ENCODE assay signal across 9 cellular contexts in the genomic region with DNA sequence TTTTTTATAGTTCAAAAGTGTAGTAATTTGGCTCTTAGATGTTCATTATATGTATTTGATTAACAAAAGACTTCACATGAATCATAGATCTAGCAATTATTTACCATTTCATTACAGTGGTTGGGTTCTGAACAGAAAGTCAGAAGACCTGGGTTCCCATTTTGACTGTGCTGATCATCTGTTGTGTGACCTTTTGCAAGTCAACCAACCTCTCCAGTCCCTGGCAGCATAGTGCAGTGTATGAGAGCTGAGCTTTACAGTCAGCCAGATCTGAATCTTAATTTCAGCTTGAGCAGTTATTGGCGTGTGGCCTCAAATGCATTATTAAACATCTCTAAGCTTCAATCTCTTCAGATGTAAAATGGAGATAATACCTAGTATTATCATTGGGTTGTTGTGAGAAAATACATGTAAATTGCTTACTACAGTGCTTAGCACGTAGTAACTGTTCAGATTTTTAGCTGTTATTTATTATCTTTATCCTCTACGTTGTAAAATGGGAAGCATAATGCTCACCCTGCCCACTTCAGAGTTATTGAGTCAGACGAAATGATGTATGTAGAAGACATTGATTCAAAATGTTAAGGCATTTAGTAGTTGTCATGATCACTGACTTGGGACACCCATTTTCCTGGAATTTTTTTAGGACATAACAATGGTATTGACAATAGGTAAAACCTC.
DNase-seq lines count a peak whose midpoint lies in the region; ATAC-seq and TF ChIP-seq lines count a peak whose summit lies in the region.
"Had no signal": no experiment of that assay in that cellular context is flagged by ENCODE, and none has a peak within 500 bp of the region (broad histone marks: within the 10 kb centered on the region; RNA-seq: fewer than 3 reads in every experiment).

No MANE protein-coding gene starts in this region.

- TF ChIP-seq POLR2A in GM15510 (IDR thresholded peaks at IDR 0.05; ENCODE audit: borderline replicate concordance, extremely low read depth, insufficient read length) = peak; percentile 33

- H3K79me2 ChIP-seq in MM.1S (ENCODE audit: low read length) (peaks cover 44% of the 10 kb centered on the region), smooth muscle cell (ENCODE audit: low read depth) (peaks cover 7% of the 10 kb centered on the region)

- TF ChIP-seq CTCF in MM.1S (IDR thresholded peaks at IDR 0.05; ENCODE audit: low read length) (no peak), smooth muscle cell (IDR thresholded peaks at IDR 0.05; ENCODE audit: borderline replicate concordance, insufficient read depth, poor library complexity, severe bottlenecking) (no peak)

- peak overlapping the region; percentile 78 for H3K4me3 ChIP-seq in MM.1S (ENCODE audit: low read length)
- H3K4me3 ChIP-seq in duodenal mucosa (ENCODE audit: low read depth in 1 of 2, low read length in 2 of 2) = peak overlapping the region; percentile 61 to 66
- H3K4me3 ChIP-seq in smooth muscle cell = peak overlapping the region; percentile 48
- H3K4me3 ChIP-seq: K562 had no signal

- H3K4me2 ChIP-seq in MM.1S (ENCODE audit: low read depth, low read length) (peak overlapping the region; percentile 95), smooth muscle cell (peak overlapping the region; percentile 88)

- DNase-seq in MM.1S (peak; percentile 53), smooth muscle cell (lab: John Stamatoyannopoulos, UW; ENCODE audit: unreplicated experiment) (no peak), NCI-H2171 treated with DMSO at 0.1 percent for 48 hours (lab: John Stamatoyannopoulos, UW) (no peak), putamen (ENCODE audit: low spot score) (no peak), NCI-H1436 (lab: John Stamatoyannopoulos, UW) (no peak)

- H3F3A ChIP-seq in MM.1S (ENCODE audit: insufficient read depth, low read length) (peaks cover 52% of the 10 kb centered on the region), smooth muscle cell (ENCODE audit: low read depth) (peaks cover 8% of the 10 kb centered on the region)

- no peaks in the 10 kb centered on the region for H3K27me3 ChIP-seq in MM.1S (replicated peaks; ENCODE audit: insufficient read depth, low read length)
- H3K27me3 ChIP-seq in duodenal mucosa (ENCODE audit: control insufficient read depth in 1 of 2, insufficient read depth in 2 of 2, low read length in 2 of 2) = no peaks in the 10 kb centered on the region
- H3K27me3 ChIP-seq in smooth muscle cell (ENCODE audit: low read depth) = no peaks in the 10 kb centered on the region

- H3K9me2 ChIP-seq in MM.1S (replicated peaks; ENCODE audit: insufficient read depth, low read length) = no peaks in the 10 kb centered on the region

- 0 out of 2 replicates have a peak, but pooled peaks cover 6% of the 10 kb centered on the region for H3K36me3 ChIP-seq in MM.1S (replicated peaks; ENCODE audit: insufficient read depth, low read length)
- H3K36me3 ChIP-seq in duodenal mucosa (ENCODE audit: control insufficient read depth in 1 of 2, insufficient read depth in 2 of 2, low read length in 2 of 2) = peaks cover 45 to 51% of the 10 kb centered on the region in 2 donors
- H3K36me3 ChIP-seq in smooth muscle cell (ENCODE audit: low read depth) = no peaks in the 10 kb centered on the region

- H4K20me1 ChIP-seq in MM.1S (ENCODE audit: insufficient read depth, low read length) (no peaks in the 10 kb centered on the region), smooth muscle cell (ENCODE audit: low read depth) (no peaks in the 10 kb centered on the region)

- no peaks in the 10 kb centered on the region for H3K9me3 ChIP-seq in MM.1S (replicated peaks; ENCODE audit: insufficient read depth, low read length)
- H3K9me3 ChIP-seq in duodenal mucosa (ENCODE audit: control insufficient read depth in 1 of 2, low read length in 2 of 2) = no peaks in the 10 kb centered on the region
- H3K9me3 ChIP-seq in smooth muscle cell (replicated peaks; ENCODE audit: low read depth) = no peaks in the 10 kb centered on the region

- H2AFZ ChIP-seq in MM.1S (ENCODE audit: low read length) (no peak overlapping the region), smooth muscle cell (ENCODE audit: low read depth) (no peak overlapping the region)

- H3K4me1 ChIP-seq in MM.1S (ENCODE audit: low read length) (peaks cover 46% of the 10 kb centered on the region), duodenal mucosa (ENCODE audit: control insufficient read depth in 1 of 2, insufficient read depth in 2 of 2, low read length in 2 of 2) (peaks cover 16 to 17% of the 10 kb centered on the region in 2 donors), smooth muscle cell (ENCODE audit: low read depth) (peaks cover 16% of the 10 kb centered on the region)

- H3K9ac ChIP-seq in MM.1S (ENCODE audit: low read length) (peak overlapping the region; percentile 86), duodenal mucosa (ENCODE audit: low read depth in 1 of 2, low read length in 2 of 2) (peak overlapping the region; percentile 46 to 55), smooth muscle cell (ENCODE audit: low read depth) (peak overlapping the region; percentile 74)

- H3K27ac ChIP-seq in MM.1S (ENCODE audit: low read length) (peak overlapping the region; percentile 97), duodenal mucosa (ENCODE audit: low read depth, low read length) (no peak overlapping the region), smooth muscle cell (ENCODE audit: low read depth) (peak overlapping the region; percentile 83)

- peak; percentile 46 for ATAC-seq in GM21576 (IDR thresholded peaks at IDR 0.05; ENCODE audit: unreplicated experiment)
- ATAC-seq: K562 had no signal

- 79% methylated on average over 4 of the region's 4 CpGs for WGBS in smooth muscle cell (ENCODE audit: low lambda C conversion rate)
